In the genomic region with DNA sequence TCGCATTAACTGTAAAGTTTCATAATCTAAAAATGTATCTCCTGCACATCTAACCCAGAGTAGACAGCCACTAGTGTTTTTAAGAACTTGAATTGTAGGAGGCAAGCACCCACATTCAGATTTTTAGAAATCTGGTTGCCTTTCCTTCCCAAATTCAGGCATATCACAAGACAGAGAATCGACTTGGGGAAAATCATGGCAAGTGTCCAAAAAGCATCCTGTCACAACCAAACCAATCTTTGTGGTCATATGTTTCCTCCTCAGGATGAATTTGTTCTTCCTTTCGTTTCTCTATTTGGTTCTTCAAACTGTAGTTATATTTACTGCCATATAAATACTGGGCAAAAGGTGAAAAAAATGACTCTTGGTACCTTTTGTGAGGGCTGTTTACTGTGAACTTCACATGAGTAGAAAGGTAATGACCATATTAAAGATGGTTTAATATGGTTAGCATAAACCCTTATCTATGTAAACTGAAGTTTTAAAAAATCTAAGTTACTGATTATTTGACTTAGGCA, we compare ENCODE assay signal across 19 cellular contexts.
A peak's percentile ranks its signal among the peaks of the same experiment; 100 is the strongest.
DNase-seq lines count a peak whose midpoint lies in the region; ATAC-seq, FAIRE-seq and TF ChIP-seq lines count a peak whose summit lies in the region.
"Had no signal": no experiment of that assay in that cellular context is flagged by ENCODE, and none has a peak within 500 bp of the region (broad histone marks: within the 10 kb centered on the region; RNA-seq: fewer than 3 reads in every experiment).

No MANE protein-coding gene starts in this region.

- H2AFZ ChIP-seq in MM.1S (ENCODE audit: low read length) = no peak overlapping the region
- peak overlapping the region; percentile 17 for H2AFZ ChIP-seq in osteoblast (ENCODE audit: low read length)
- H2AFZ ChIP-seq: hepatocyte had no signal

- peak; percentile 70 for ATAC-seq in activated T-helper 17 cell treated with anti-CD3 and anti-CD28 coated beads, Interleukin-2, amount 50 U/mL, for 72 hours (replicated peaks)
- ATAC-seq in stimulated activated memory B cell treated with anti-CD40 and anti-IgM and Interleukin-4, amounts not matched to agents 10 μg/mL and 1 μg/mL and 100 μg/mL, for 72 hours = no peak
- no peak for ATAC-seq in GM19452 (IDR thresholded peaks at IDR 0.05; ENCODE audit: unreplicated experiment)
- ATAC-seq: activated CD4-positive, alpha-beta T cell treated with anti-CD3 and anti-CD28 coated beads for 36 hours; left lobe of liver had no signal

- H3F3A ChIP-seq in MM.1S (ENCODE audit: insufficient read depth, low read length) = no peaks in the 10 kb centered on the region

- no peaks in the 10 kb centered on the region for H4K20me1 ChIP-seq in MM.1S (ENCODE audit: insufficient read depth, low read length)
- H4K20me1 ChIP-seq in osteoblast (ENCODE audit: insufficient read depth, low read length) = no peaks in the 10 kb centered on the region

- H3K36me3 Mint-ChIP-seq in activated T-helper 17 cell treated with anti-CD3 and anti-CD28 coated beads, Interleukin-2, amount 50 U/mL, for 72 hours (ENCODE audit: low read depth) = no peaks in the 10 kb centered on the region
- no peaks in the 10 kb centered on the region for H3K36me3 Mint-ChIP-seq in stimulated activated memory B cell treated with anti-CD40 and anti-IgM and Interleukin-4, amounts not matched to agents 10 μg/mL and 1 μg/mL and 100 μg/mL, for 72 hours
- H3K36me3 Mint-ChIP-seq: CD8-positive, alpha-beta memory T cell; naive B cell had no signal

- H3K36me3 ChIP-seq in MM.1S (replicated peaks; ENCODE audit: insufficient read depth, low read length) (no peaks in the 10 kb centered on the region), osteoblast (ENCODE audit: insufficient read depth, low read length) (no peaks in the 10 kb centered on the region), uterus (no peaks in the 10 kb centered on the region)
- H3K36me3 ChIP-seq: sigmoid colon, vagina had no signal

- peaks cover 27% of the 10 kb centered on the region for H3K4me1 Mint-ChIP-seq in activated T-helper 17 cell treated with anti-CD3 and anti-CD28 coated beads, Interleukin-2, amount 50 U/mL, for 72 hours
- peaks cover 8% of the 10 kb centered on the region for H3K4me1 Mint-ChIP-seq in stimulated activated memory B cell treated with anti-CD40 and anti-IgM and Interleukin-4, amounts not matched to agents 10 μg/mL and 1 μg/mL and 100 μg/mL, for 72 hours

- intact Hi-C loops in uterus (cut with DNase I; ENCODE audit: low total_unique reads) = no loop called here

- H3K4me2 ChIP-seq in MM.1S (ENCODE audit: low read depth, low read length) (peak overlapping the region; percentile 36), osteoblast (ENCODE audit: insufficient read depth, low read length) (peak overlapping the region; percentile 5)
- H3K4me2 ChIP-seq: hepatocyte had no signal

- peak; percentile 64 for FAIRE-seq in GM18507 (lab: Jason Lieb, UNC)
- FAIRE-seq: H54 had no signal

- peaks cover 16% of the 10 kb centered on the region for H3K4me1 ChIP-seq in MM.1S (ENCODE audit: low read length)
- no peaks in the 10 kb centered on the region for H3K4me1 ChIP-seq in osteoblast (ENCODE audit: insufficient read depth, low read length)
- no peaks in the 10 kb centered on the region for H3K4me1 ChIP-seq in uterus
- H3K4me1 ChIP-seq: sigmoid colon, vagina had no signal

- no peak overlapping the region for H3K4me3 ChIP-seq in MM.1S (ENCODE audit: low read length)
- H3K4me3 ChIP-seq in osteoblast (ENCODE audit: insufficient read depth, low read length) = no peak overlapping the region
- H3K4me3 ChIP-seq in uterus = no peak overlapping the region
- H3K4me3 ChIP-seq: hepatocyte, sigmoid colon, vagina had no signal

- peak overlapping the region; percentile 64 for H3K4me3 Mint-ChIP-seq in activated T-helper 17 cell treated with anti-CD3 and anti-CD28 coated beads, Interleukin-2, amount 50 U/mL, for 72 hours
- no peak overlapping the region for H3K4me3 Mint-ChIP-seq in stimulated activated memory B cell treated with anti-CD40 and anti-IgM and Interleukin-4, amounts not matched to agents 10 μg/mL and 1 μg/mL and 100 μg/mL, for 72 hours
- H3K4me3 Mint-ChIP-seq: activated CD4-positive, alpha-beta T cell treated with anti-CD3 and anti-CD28 coated beads for 36 hours; CD8-positive, alpha-beta memory T cell; naive B cell had no signal

- no peaks in the 10 kb centered on the region for H3K27me3 Mint-ChIP-seq in activated T-helper 17 cell treated with anti-CD3 and anti-CD28 coated beads, Interleukin-2, amount 50 U/mL, for 72 hours
- no peaks in the 10 kb centered on the region for H3K27me3 Mint-ChIP-seq in stimulated activated memory B cell treated with anti-CD40 and anti-IgM and Interleukin-4, amounts not matched to agents 10 μg/mL and 1 μg/mL and 100 μg/mL, for 72 hours
- H3K27me3 Mint-ChIP-seq: activated CD4-positive, alpha-beta T cell treated with anti-CD3 and anti-CD28 coated beads for 36 hours; CD8-positive, alpha-beta memory T cell; naive B cell had no signal

- TF ChIP-seq POLR2A in uterus (IDR thresholded peaks at IDR 0.05) = no peak

- no peak for DNase-seq in GM18507 (ENCODE audit: extremely low spot score, insufficient read length, low read depth)
- DNase-seq in MM.1S = no peak
- no peak for DNase-seq in osteoblast (ENCODE audit: insufficient read length, low spot score, missing footprints)
- no peak for DNase-seq in uterus
- DNase-seq: activated CD4-positive, alpha-beta T cell treated with anti-CD3 and anti-CD28 coated beads for 36 hours; activated T-cell treated with anti-CD3 and anti-CD28 coated beads for 4 hours; CD8-positive, alpha-beta memory T cell; cerebellar nuclear complex; naive B cell; NCI-H2107; sigmoid colon; stimulated activated CD4-positive, alpha-beta T cell treated with anti-CD3 and anti-CD28 coated beads, Interleukin-4, amount 100 ng/mL, for 24 hours had no signal

- H3K9ac ChIP-seq in MM.1S (ENCODE audit: low read length) = no peak overlapping the region

- H3K9me3 Mint-ChIP-seq in activated T-helper 17 cell treated with anti-CD3 and anti-CD28 coated beads, Interleukin-2, amount 50 U/mL, for 72 hours = no peaks in the 10 kb centered on the region
- no peaks in the 10 kb centered on the region for H3K9me3 Mint-ChIP-seq in stimulated activated memory B cell treated with anti-CD40 and anti-IgM and Interleukin-4, amounts not matched to agents 10 μg/mL and 1 μg/mL and 100 μg/mL, for 72 hours
- H3K9me3 Mint-ChIP-seq: CD8-positive, alpha-beta memory T cell; naive B cell had no signal

- H3K79me2 ChIP-seq in MM.1S (ENCODE audit: low read length) = no peaks in the 10 kb centered on the region
- H3K79me2 ChIP-seq in osteoblast (ENCODE audit: insufficient read depth, low read length) = no peaks in the 10 kb centered on the region
- H3K79me2 ChIP-seq: hepatocyte had no signal

- peak overlapping the region; percentile 77 for H3K27ac Mint-ChIP-seq in activated T-helper 17 cell treated with anti-CD3 and anti-CD28 coated beads, Interleukin-2, amount 50 U/mL, for 72 hours
- no peak overlapping the region for H3K27ac Mint-ChIP-seq in stimulated activated memory B cell treated with anti-CD40 and anti-IgM and Interleukin-4, amounts not matched to agents 10 μg/mL and 1 μg/mL and 100 μg/mL, for 72 hours
- H3K27ac Mint-ChIP-seq: activated CD4-positive, alpha-beta T cell treated with anti-CD3 and anti-CD28 coated beads for 36 hours; CD8-positive, alpha-beta memory T cell; naive B cell had no signal

- H3K27ac ChIP-seq in MM.1S (ENCODE audit: low read length) (no peak overlapping the region; the same call in 1 of the 2 replicates), osteoblast (ENCODE audit: low read depth, low read length) (no peak overlapping the region), uterus (no peak overlapping the region)
- H3K27ac ChIP-seq: hepatocyte, sigmoid colon, vagina had no signal

- no peak for TF ChIP-seq CTCF in MM.1S (IDR thresholded peaks at IDR 0.05; ENCODE audit: low read length)
- no peak for TF ChIP-seq CTCF in osteoblast (IDR thresholded peaks at IDR 0.05; ENCODE audit: extremely low read depth, low read depth, low read length)
- no peak for TF ChIP-seq CTCF in uterus (IDR thresholded peaks at IDR 0.05)

- no peaks in the 10 kb centered on the region for H3K9me2 ChIP-seq in MM.1S (replicated peaks; ENCODE audit: insufficient read depth, low read length)

- no peaks in the 10 kb centered on the region for H3K27me3 ChIP-seq in MM.1S (replicated peaks; ENCODE audit: insufficient read depth, low read length)
- H3K27me3 ChIP-seq in osteoblast (ENCODE audit: insufficient read depth, low read length) = no peaks in the 10 kb centered on the region
- no peaks in the 10 kb centered on the region for H3K27me3 ChIP-seq in uterus
- H3K27me3 ChIP-seq: hepatocyte, sigmoid colon, vagina had no signal

- no peaks in the 10 kb centered on the region for H3K9me3 ChIP-seq in MM.1S (replicated peaks; ENCODE audit: insufficient read depth, low read length)
- no peaks in the 10 kb centered on the region for H3K9me3 ChIP-seq in osteoblast (ENCODE audit: low read depth, low read length)
- H3K9me3 ChIP-seq in uterus = no peaks in the 10 kb centered on the region
- H3K9me3 ChIP-seq: sigmoid colon, vagina had no signal
